9 cellular contexts compared by ENCODE assay signal in the genomic region with DNA sequence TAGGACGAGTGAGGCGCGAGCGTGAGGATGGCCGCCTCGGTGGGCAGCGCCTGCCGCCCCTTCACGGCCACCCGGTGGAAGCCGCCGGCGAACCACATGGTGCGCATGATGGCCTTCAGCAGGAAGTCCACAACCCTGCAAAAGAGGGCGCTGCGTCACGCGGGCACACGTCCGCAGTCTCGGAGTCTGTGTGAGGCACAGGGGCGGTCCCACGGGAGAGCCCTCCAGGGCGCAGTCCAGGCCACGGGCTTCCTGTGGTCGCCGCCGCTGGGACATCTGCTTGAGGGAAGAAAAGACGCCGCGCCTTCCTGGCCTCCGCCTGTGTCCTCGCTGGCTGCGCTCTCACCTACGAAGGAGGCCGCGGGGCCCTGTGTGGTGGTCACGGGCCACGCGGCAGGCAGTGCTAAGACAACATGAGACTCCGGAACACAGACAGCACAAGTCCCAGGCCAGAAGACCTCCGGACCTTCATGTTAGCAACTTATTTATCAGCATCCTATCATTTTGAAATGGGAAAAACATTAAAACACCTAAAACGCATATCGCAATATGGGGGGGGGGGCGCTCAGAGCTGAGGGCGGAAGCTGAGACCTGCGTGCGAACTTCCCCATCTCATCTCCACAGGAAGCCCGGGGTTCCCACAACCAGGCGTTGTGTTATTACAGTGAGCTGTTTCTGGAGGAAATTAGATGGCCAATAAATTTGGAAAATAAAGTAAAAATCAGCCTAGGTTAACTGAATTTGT. TPM values are rescaled to one million over a fixed set of nuclear protein-coding genes. Genes with fewer than 3 reads are reported as not detected.
DNase-seq lines count a peak whose midpoint lies in the region; ATAC-seq, FAIRE-seq and TF ChIP-seq lines count a peak whose summit lies in the region.
"Had no signal": no experiment of that assay in that cellular context is flagged by ENCODE, and none has a peak within 500 bp of the region (broad histone marks: within the 10 kb centered on the region; RNA-seq: fewer than 3 reads in every experiment).

No MANE protein-coding gene starts in this region.

- H2AFZ ChIP-seq in K562 (ENCODE audit: low read depth, low read length): no peak overlapping the region

- H3K36me3 Mint-ChIP-seq in CD8-positive, alpha-beta T cell: peaks cover 71% of the 10 kb centered on the region

- no TSS peak for BruUV-seq in K562 (replicated peaks; lab: Mats Ljungman, UMichigan)

- no peaks in the 10 kb centered on the region for H3K79me2 ChIP-seq in K562 (ENCODE audit: control insufficient read depth, insufficient read depth, low read length)

- H4K20me1 ChIP-seq in K562 (replicated peaks; ENCODE audit: control insufficient read depth, insufficient read depth, low read length): peaks cover 5% of the 10 kb centered on the region; the same call in 1 of the 2 replicates

- peaks cover 36% of the 10 kb centered on the region for H3K4me1 ChIP-seq in CD8-positive, alpha-beta T cell (ENCODE audit: insufficient read depth, low read length)
- peaks cover 0 to 10% of the 10 kb centered on the region in 2 experiments; a peak in 1 of 5 replicates for H3K4me1 ChIP-seq in K562 (replicated peaks in 1 of 2; ENCODE audit: control insufficient read depth in 2 of 2, insufficient read depth in 2 of 2, low read length in 2 of 2)

- peak overlapping the region; percentile 3 for H3K4me3 Mint-ChIP-seq in CD8-positive, alpha-beta T cell

- intact Hi-C loops in CD8-positive, alpha-beta T cell (cut with DNase I, micrococcal nuclease): no loop called here
- intact Hi-C loops in K562 (cut with micrococcal nuclease): no loop called here

- POLR2A ChIA-PET in CD8-positive, alpha-beta T cell (lab: Charles Lee): no interaction called here
- POLR2A ChIA-PET in K562 (lab: Yijun Ruan, JAX): no interaction called here

- in situ Hi-C loops in K562 (cut with MboI): no loop called here

- H3K27ac ChIP-seq in CD8-positive, alpha-beta T cell (ENCODE audit: low read depth, low read length): no peak overlapping the region
- no peak overlapping the region for H3K27ac ChIP-seq in K562 (ENCODE audit: extremely low read depth, low read depth, low read length)

- peaks cover 13% of the 10 kb centered on the region for H3K36me3 ChIP-seq in CD8-positive, alpha-beta T cell (ENCODE audit: insufficient read depth, low read length)
- H3K36me3 ChIP-seq in K562 (ENCODE audit: control insufficient read depth, insufficient read depth, low read length): peaks cover 6% of the 10 kb centered on the region; the same call in 2 of the 3 replicates

- no peak for TF ChIP-seq EP300 in K562 (IDR thresholded peaks at IDR 0.05; ENCODE audit: low read length)

- no peak overlapping the region for H3K9ac ChIP-seq in K562 (ENCODE audit: insufficient read depth in 1 of 2, low read depth in 2 of 2, low read length in 2 of 2)

- no peak for TF ChIP-seq POLR2A in K562 (conservative IDR thresholded peaks at IDR 0.05)

- no peaks in the 10 kb centered on the region for H3K27me3 ChIP-seq in CD8-positive, alpha-beta T cell (ENCODE audit: insufficient read depth, low read length)
- H3K27me3 ChIP-seq in K562 (ENCODE audit: control insufficient read depth in 2 of 2, insufficient read depth in 2 of 2, low read length in 2 of 2): no peaks in the 10 kb centered on the region

- H3K9me3 ChIP-seq in CD8-positive, alpha-beta T cell (ENCODE audit: low read length): no peaks in the 10 kb centered on the region
- H3K9me3 ChIP-seq in K562 (replicated peaks; ENCODE audit: control insufficient read depth, insufficient read depth, low read depth, low read length): no peaks in the 10 kb centered on the region

- no peak for TF ChIP-seq RAD21 in K562 (CRISPR knock-in tag; conservative IDR thresholded peaks at IDR 0.05 in 1 of 2, IDR thresholded peaks at IDR 0.05 in 1 of 2)

- peak; percentile 48 for ATAC-seq in CD8-positive, alpha-beta T cell
- ATAC-seq in GM19455 (IDR thresholded peaks at IDR 0.05; ENCODE audit: unreplicated experiment) (peak; percentile 38), HG03520 (IDR thresholded peaks at IDR 0.05; ENCODE audit: unreplicated experiment) (peak; percentile 29), K562 (no peak)

- no peaks in the 10 kb centered on the region for H3K9me1 ChIP-seq in K562 (ENCODE audit: control insufficient read depth, insufficient read depth, low read length)

- CTCF ChIA-PET in CD8-positive, alpha-beta T cell (lab: Charles Lee): interaction anchor here (0.6 to 1.1 kb wide), 3 partner anchors 31 to 332 kb away, joined by 3 read pairs; no protein-coding TSS in a partner anchor
- CTCF ChIA-PET in K562 (lab: Yijun Ruan, JAX; ENCODE audit: low intra/inter-chr PET ratio): no interaction called here

- peaks cover 32% of the 10 kb centered on the region for H3K4me1 Mint-ChIP-seq in CD8-positive, alpha-beta T cell (ENCODE audit: low read depth)

- FAIRE-seq in K562 (lab: Jason Lieb, UNC): no peak

- WGBS in K562 (ENCODE audit: insufficient coverage, low coverage, missing lambda C conversion rate): 88% methylated on average over 49 of the region's 50 CpGs

- H3K9me3 Mint-ChIP-seq in CD8-positive, alpha-beta T cell: no peaks in the 10 kb centered on the region

- H3K4me2 ChIP-seq in K562 (ENCODE audit: insufficient read depth, low read length): no peak overlapping the region

- no peak overlapping the region for H3K4me3 ChIP-seq in CD8-positive, alpha-beta T cell (ENCODE audit: low read depth, low read length)
- no peak overlapping the region for H3K4me3 ChIP-seq in K562

- peak overlapping the region; percentile 61 for H3K27ac Mint-ChIP-seq in CD8-positive, alpha-beta T cell

- H3K27me3 Mint-ChIP-seq in CD8-positive, alpha-beta T cell (ENCODE audit: low read depth): no peaks in the 10 kb centered on the region

- no peak for TF ChIP-seq CTCF in CD8-positive, alpha-beta T cell (IDR thresholded peaks at IDR 0.05)
- TF ChIP-seq CTCF in K562 (IDR thresholded peaks at IDR 0.05 in 2 of 3, conservative IDR thresholded peaks at IDR 0.05 in 1 of 3; ENCODE audit: insufficient read depth in 2 of 3, low read depth in 1 of 3, low read length in 3 of 3): no peak

- peak in 3 of 7 experiments; percentile 40 to 67 (median 48) for DNase-seq in CD8-positive, alpha-beta T cell
- DNase-seq in K562 (ENCODE audit: extremely low read depth in 1 of 4, low spot score in 3 of 4): no peak
- DNase-seq in NCI-H1417 (lab: John Stamatoyannopoulos, UW): no peak
- no peak for DNase-seq in stimulated activated naive CD4-positive, alpha-beta T cell treated with Interleukin-2 at 50 U/mL for 16 hours (lab: John Stamatoyannopoulos, UW)
- no peak for DNase-seq in NCI-H1105 treated with DMSO at 0.1 percent for 48 hours (lab: John Stamatoyannopoulos, UW)
- no peak for DNase-seq in SW480 (ENCODE audit: low spot score)

TF ChIP-seq in K562, 482 proteins besides CTCF, POLR2A, EP300 and RAD21 (continues in another document):
- no peak for TF ChIP-seq ZNF41 (CRISPR knock-in tag; conservative IDR thresholded peaks at IDR 0.05)
- TF ChIP-seq ZC3H8 (IDR thresholded peaks at IDR 0.05): no peak

RNA-seq across cellular contexts. Expression of gene LPCAT1, which starts 28.8 kb away (rescaled TPM):
- total RNA-seq in CD8-positive, alpha-beta T cell: 10 to 100 TPM; 28.8 to 29.1 TPM
- total RNA-seq in K562 (2011; cell fraction: chromatin; rRNA removed; ENCODE audit: low replicate concordance): 26.9 and 48.0 TPM in 2 replicates
- 30.5 and 38.2 TPM in 2 replicates for total RNA-seq in K562 (2011; cell fraction: nucleolus; rRNA removed)
- total RNA-seq in K562 (2011; cell fraction: nucleoplasm; rRNA removed): 24.9 and 32.4 TPM in 2 replicates
- total RNA-seq in K562 (2014; rRNA removed): 13.6 and 13.9 TPM in 2 replicates
- 9.2 and 11.1 TPM in 2 replicates for total RNA-seq in K562 (2014; rRNA removed; fragmentation: Illumina TruSeq; extraction: Trizol)
- 15.5 and 18.4 TPM in 2 replicates for total RNA-seq in K562 (2015; rRNA removed; fragmentation: Illumina TruSeq; extraction: Trizol)
- 18.4 and 20.8 TPM in 2 replicates for total RNA-seq in K562 (2021)
- polyA plus RNA-seq in K562 (2011; rRNA removed): 17.0 and 20.6 TPM in 2 replicates
- 14.5 and 16.7 TPM in 2 replicates for polyA plus RNA-seq in K562 (2011; cell fraction: cytosol; rRNA removed)
- 32.2 and 34.4 TPM in 2 replicates for polyA plus RNA-seq in K562 (2011; cell fraction: nucleus; rRNA removed)
- 10.5 and 12.5 TPM in 2 replicates for polyA plus RNA-seq in K562 (2012)
- polyA plus RNA-seq in K562 (2014; fragmentation: Illumina TruSeq; extraction: Trizol): 15.2 TPM in 2 replicates
- polyA plus RNA-seq in K562 (2014; fragmentation: Nextera tagmentation; extraction: Ambion mirVana): under 1 TPM; 0.14 to 0.53 TPM
- polyA plus RNA-seq in K562 (2014; rRNA removed): 13.1 and 14.9 TPM in 2 replicates
- polyA minus RNA-seq in K562 (2011; rRNA and poly(A)+ RNA removed): 10.9 and 14.5 TPM in 2 replicates
- polyA minus RNA-seq in K562 (2011; cell fraction: cytosol; rRNA and poly(A)+ RNA removed): 13.2 and 14.3 TPM in 2 replicates
- 9.4 and 24.4 TPM in 2 replicates for polyA minus RNA-seq in K562 (2011; cell fraction: nucleus; rRNA and poly(A)+ RNA removed)

RNA-seq across cellular contexts. Expression of gene SLC6A3, which starts 49.7 kb away (rescaled TPM):
- total RNA-seq in CD8-positive, alpha-beta T cell: not detected
- not detected in 2 replicates for total RNA-seq in K562 (2011; cell fraction: chromatin; rRNA removed; ENCODE audit: low replicate concordance)
- not detected in 2 replicates for total RNA-seq in K562 (2011; cell fraction: nucleolus; rRNA removed)
- total RNA-seq in K562 (2011; cell fraction: nucleoplasm; rRNA removed): not detected in 2 replicates
- total RNA-seq in K562 (2014; rRNA removed) (not detected in 2 replicates), K562 (2014; rRNA removed; fragmentation: Illumina TruSeq; extraction: Trizol) (not detected in 2 replicates), K562 (2015; rRNA removed; fragmentation: Illumina TruSeq; extraction: Trizol) (not detected in 2 replicates), K562 (2021) (not detected in 2 replicates)
- polyA plus RNA-seq in K562 (2011; rRNA removed) (not detected in 2 replicates), K562 (2014; fragmentation: Illumina TruSeq; extraction: Trizol) (not detected in 2 replicates), K562 (2014; fragmentation: Nextera tagmentation; extraction: Ambion mirVana) (not detected), K562 (2014; rRNA removed) (not detected in 2 replicates)
- polyA plus RNA-seq in K562 (2011; cell fraction: cytosol; rRNA removed): not detected in 2 replicates
- not detected in 2 replicates for polyA plus RNA-seq in K562 (2011; cell fraction: nucleus; rRNA removed)
- not detected in 2 replicates for polyA plus RNA-seq in K562 (2012)
- not detected in 2 replicates for polyA minus RNA-seq in K562 (2011; rRNA and poly(A)+ RNA removed)
- not detected in 2 replicates for polyA minus RNA-seq in K562 (2011; cell fraction: cytosol; rRNA and poly(A)+ RNA removed)
- polyA minus RNA-seq in K562 (2011; cell fraction: nucleus; rRNA and poly(A)+ RNA removed): not detected in 2 replicates
- total RNA-seq: fibroblast of lung had no signal
- polyA plus RNA-seq: fibroblast of lung had no signal
